Comparison of ENCODE assay signal across 11 cellular contexts in genomic region chr12:91947459-91947858, GRCh38.
DNase-seq lines count a peak whose midpoint lies in the region; ATAC-seq, FAIRE-seq and TF ChIP-seq lines count a peak whose summit lies in the region.
"Had no signal": no experiment of that assay in that cellular context is flagged by ENCODE, and none has a peak within 500 bp of the region (broad histone marks: within the 10 kb centered on the region; RNA-seq: fewer than 3 reads in every experiment).

No MANE protein-coding gene starts in this region.

- DNase-seq in GM12865 (ENCODE audit: low read depth) (peak; percentile 40), SIG-M5 (lab: John Stamatoyannopoulos, UW) (peak; percentile 35), small intestine (no peak), GM13976 (ENCODE audit: low spot score) (no peak), globus pallidus (ENCODE audit: low spot score) (no peak), endothelial cell (ENCODE audit: low spot score) (no peak)
- DNase-seq: CD4-positive, alpha-beta T cell; hippocampal formation had no signal

- no peaks in the 10 kb centered on the region for H3K36me3 ChIP-seq in small intestine (ENCODE audit: control insufficient read depth in 2 of 2, insufficient read depth in 2 of 2, low read length in 2 of 2)

- no peak for FAIRE-seq in small intestine (lab: Jason Lieb, UNC)

- H3K36me3 Mint-ChIP-seq in endothelial cell (ENCODE audit: low read depth, unreplicated experiment) = no peaks in the 10 kb centered on the region
- H3K36me3 Mint-ChIP-seq: brain had no signal

- H3K27me3 Mint-ChIP-seq in endothelial cell (ENCODE audit: unreplicated experiment) = no peaks in the 10 kb centered on the region
- H3K27me3 Mint-ChIP-seq: brain; CD4-positive, alpha-beta T cell had no signal

- H3K27me3 ChIP-seq in small intestine (ENCODE audit: control insufficient read depth in 2 of 2, insufficient read depth in 2 of 2, low read length in 2 of 2) = no peaks in the 10 kb centered on the region

- no peak overlapping the region for H3K27ac Mint-ChIP-seq in endothelial cell (ENCODE audit: unreplicated experiment)
- H3K27ac Mint-ChIP-seq: brain; CD4-positive, alpha-beta T cell had no signal

- ATAC-seq in GM19372 (IDR thresholded peaks at IDR 0.05; ENCODE audit: low read depth, unreplicated experiment) (peak; percentile 64), HG03064 (IDR thresholded peaks at IDR 0.05; ENCODE audit: low read depth, unreplicated experiment) (peak; percentile 78)

- in situ Hi-C loops in GM13976 (cut with MboI; ENCODE audit: low sequenced_read_pairs, unreplicated experiment) = no loop called here

- 80 to 91% (median 84%) methylated on average over 5 of the region's 5 CpGs for WGBS in small intestine, 3 donors

- H3K4me3 ChIP-seq in GM12865 (ENCODE audit: low read depth, low read length) = no peak overlapping the region
- H3K4me3 ChIP-seq in small intestine (ENCODE audit: low read depth in 1 of 2, low read length in 2 of 2) = no peak overlapping the region

- H3K9me3 ChIP-seq in small intestine (ENCODE audit: control insufficient read depth, low read depth) = no peaks in the 10 kb centered on the region

- no peak overlapping the region for H3K27ac ChIP-seq in small intestine (ENCODE audit: low read depth in 1 of 2, low read length in 1 of 2)

- peaks cover 5% of the 10 kb centered on the region for H3K4me1 Mint-ChIP-seq in endothelial cell (ENCODE audit: unreplicated experiment)
- H3K4me1 Mint-ChIP-seq: brain had no signal

- TF ChIP-seq CTCF in GM12865 (IDR thresholded peaks at IDR 0.05; ENCODE audit: insufficient read depth, low read depth, low read length, missing control alignments) (no peak), GM13976 (IDR thresholded peaks at IDR 0.05; ENCODE audit: borderline replicate concordance, control extremely low read depth, extremely low read depth, insufficient read depth, missing control alignments) (no peak), endothelial cell (IDR thresholded peaks at IDR 0.05; ENCODE audit: unreplicated experiment) (no peak)

- H3K9me3 Mint-ChIP-seq in endothelial cell (ENCODE audit: unreplicated experiment) = no peaks in the 10 kb centered on the region
- H3K9me3 Mint-ChIP-seq: CD4-positive, alpha-beta T cell had no signal

- H3K4me1 ChIP-seq in small intestine (ENCODE audit: control insufficient read depth in 2 of 2, insufficient read depth in 1 of 2, low read depth in 1 of 2, low read length in 1 of 2) = no peaks in the 10 kb centered on the region

- no peak overlapping the region for H3K4me3 Mint-ChIP-seq in endothelial cell (ENCODE audit: unreplicated experiment)
- H3K4me3 Mint-ChIP-seq: brain; CD4-positive, alpha-beta T cell had no signal

Comparison
In these comparisons a context has a peak if more than half of its experiments do, and no peak if none do; other contexts are left out.
1. DNase-seq: peak in GM12865 (single experiment) and SIG-M5 (single experiment); none in small intestine (single experiment), GM13976 (single experiment), globus pallidus (single experiment) and endothelial cell (single experiment).